In genomic region chrX:75211976-75212375, GRCh38 we compare ENCODE assay signal across 2 cellular contexts.
TF ChIP-seq lines count a peak whose summit lies in the region.

No MANE protein-coding gene starts in this region.

TF ChIP-seq in HEK293, 187 proteins besides CTCF, POLR2A, EP300 and RAD21 (continued from another document):
- TF ChIP-seq ZNF580 (tag by site-specific recombination; IDR thresholded peaks at IDR 0.05) (no peak), FEZF1 (tag by site-specific recombination; IDR thresholded peaks at IDR 0.05) (peak; percentile 33; the same call in 1 of the 2 replicates), ZXDB (tag by site-specific recombination; IDR thresholded peaks at IDR 0.05) (peak; percentile 44; the same call in 1 of the 2 replicates), IKZF3 (tag by site-specific recombination; IDR thresholded peaks at IDR 0.05) (no peak), ZNF354C (tag by site-specific recombination; IDR thresholded peaks at IDR 0.05; ENCODE audit: borderline replicate concordance, low read depth) (no peak), ZNF416 (tag by site-specific recombination; IDR thresholded peaks at IDR 0.05) (no peak), ZNF292 (tag by site-specific recombination; IDR thresholded peaks at IDR 0.05; ENCODE audit: borderline replicate concordance, low read depth) (no peak), PRDM1 (tag by site-specific recombination; IDR thresholded peaks at IDR 0.05) (no peak), ZNF555 (tag by site-specific recombination; conservative IDR thresholded peaks at IDR 0.05) (no peak), ZIC2 (tag by site-specific recombination; IDR thresholded peaks at IDR 0.05) (no peak), ZNF121 (tag by site-specific recombination; IDR thresholded peaks at IDR 0.05) (no peak)

TF ChIP-seq in K562, 482 proteins besides CTCF, POLR2A, EP300 and RAD21:
- TF ChIP-seq ZBTB12 (CRISPR knock-in tag; IDR thresholded peaks at IDR 0.05) (no peak), FOXK2 (conservative IDR thresholded peaks at IDR 0.05 in 1 of 2, IDR thresholded peaks at IDR 0.05 in 1 of 2; ENCODE audit: low read depth in 2 of 2) (no peak), FOS (IDR thresholded peaks at IDR 0.05; ENCODE audit: extremely low read depth, insufficient read length) (no peak), TSC22D4 (tag; IDR thresholded peaks at IDR 0.05) (no peak), YBX1 (IDR thresholded peaks at IDR 0.05) (no peak), ZNF699 (CRISPR knock-in tag; IDR thresholded peaks at IDR 0.05; ENCODE audit: insufficient replicate concordance) (no peak), ARHGAP35 (IDR thresholded peaks at IDR 0.05; ENCODE audit: partially characterized antibody) (no peak), EWSR1 (IDR thresholded peaks at IDR 0.05; ENCODE audit: borderline replicate concordance, low read depth, partially characterized antibody) (no peak), HNRNPLL (IDR thresholded peaks at IDR 0.05; ENCODE audit: low read depth, low read length, poor library complexity, severe bottlenecking) (no peak), CUX1 (CRISPR knock-in tag; IDR thresholded peaks at IDR 0.05) (no peak), NELFE (IDR thresholded peaks at IDR 0.05; ENCODE audit: insufficient read depth, insufficient read length) (no peak), ETV5 (CRISPR knock-in tag; IDR thresholded peaks at IDR 0.05; ENCODE audit: low read depth) (no peak), ATF4 (CRISPR knock-in tag; IDR thresholded peaks at IDR 0.05) (peak; percentile 62; the same call in 1 of the 2 replicates), ZNF277 (CRISPR knock-in tag; IDR thresholded peaks at IDR 0.05; ENCODE audit: borderline replicate concordance) (no peak), FOXM1 (IDR thresholded peaks at IDR 0.05; ENCODE audit: low read depth) (no peak), FOXM1 (CRISPR knock-in tag; IDR thresholded peaks at IDR 0.05; ENCODE audit: low read depth) (no peak), CEBPG (CRISPR knock-in tag; IDR thresholded peaks at IDR 0.05) (no peak), CEBPG (tag; conservative IDR thresholded peaks at IDR 0.05 in 1 of 2, IDR thresholded peaks at IDR 0.05 in 1 of 2) (peak; percentile 21 to 48; a peak in 2 of 4 replicates), SMAD3 (CRISPR knock-in tag; conservative IDR thresholded peaks at IDR 0.05) (no peak), SNAPC5 (CRISPR knock-in tag; IDR thresholded peaks at IDR 0.05) (no peak), TAF15 (IDR thresholded peaks at IDR 0.05; ENCODE audit: low read depth, low read length) (no peak), ZNF3 (CRISPR knock-in tag; IDR thresholded peaks at IDR 0.05) (no peak), BACH1 (tag; IDR thresholded peaks at IDR 0.05) (no peak), ATF3 (IDR thresholded peaks at IDR 0.05) (peak; percentile 62; the same call in 1 of the 2 replicates), ATF3 (CRISPR knock-in tag; conservative IDR thresholded peaks at IDR 0.05) (no peak), BRD4 (IDR thresholded peaks at IDR 0.05) (no peak), EP400 (IDR thresholded peaks at IDR 0.05) (no peak), ARID1B (IDR thresholded peaks at IDR 0.05) (peak; percentile 36; the same call in 1 of the 2 replicates)
TF ChIP-seq in K562: peak in this region for 4.
